1 cellular context compared by ENCODE assay signal in genomic region chr12:40031965-40032364, GRCh38.
TF ChIP-seq lines count a peak whose summit lies in the region.

No MANE protein-coding gene starts in this region.

TF ChIP-seq in WTC11, 78 proteins besides CTCF, POLR2A, EP300 and RAD21 (continued from another document):
- no peak for TF ChIP-seq AR (CRISPR knock-in tag; IDR thresholded peaks at IDR 0.05)
- no peak for TF ChIP-seq MAX (CRISPR knock-in tag; IDR thresholded peaks at IDR 0.05)
- TF ChIP-seq ZNF219 (CRISPR knock-in tag; IDR thresholded peaks at IDR 0.05; ENCODE audit: borderline replicate concordance), result no peak
